In genomic region chr15:92651877-92652575, GRCh38 we compare ENCODE assay signal across 21 cellular contexts. TPM values are rescaled to one million over a fixed set of nuclear protein-coding genes. Genes with fewer than 3 reads are reported as not detected.
DNase-seq lines count a peak whose midpoint lies in the region; TF ChIP-seq lines count a peak whose summit lies in the region.
"Had no signal": no experiment of that assay in that cellular context is flagged by ENCODE, and none has a peak within 500 bp of the region (broad histone marks: within the 10 kb centered on the region; RNA-seq: fewer than 3 reads in every experiment).

No MANE protein-coding gene starts in this region.

- intact Hi-C loops in transverse colon (cut with DNase I; ENCODE audit: low total_unique reads), result no loop called here

- peak overlapping the region; percentile 15 for H3K18ac ChIP-seq in mesendoderm (ENCODE audit: low read length)

- H3K56ac ChIP-seq in mesendoderm (ENCODE audit: low read length), result peak overlapping the region; percentile 74

- H2BK15ac ChIP-seq in mesendoderm (replicated peaks; ENCODE audit: low read depth), result no peak overlapping the region

- no peak overlapping the region for H4K5ac ChIP-seq in mesendoderm (ENCODE audit: low read length)

- peaks cover 24% of the 10 kb centered on the region; the same call in 1 of the 2 replicates for H3K36me3 ChIP-seq in HUES6 (ENCODE audit: control insufficient read depth, insufficient read depth, low read length)
- no peaks in the 10 kb centered on the region for H3K36me3 ChIP-seq in mesendoderm (ENCODE audit: control insufficient read depth, insufficient read depth, low read length)
- H3K36me3 ChIP-seq in transverse colon, result no peaks in the 10 kb centered on the region
- H3K36me3 ChIP-seq: BLaER1 treated with 17β-estradiol and CSF1 and Interleukin-3, amounts not matched to agents 10 nM and 100 nM; brain microvascular endothelial cell had no signal

- peak overlapping the region in 3 of 5 experiments; percentile 32 to 51 (median 45) for H3K4me3 Mint-ChIP-seq in brain
- H3K4me3 Mint-ChIP-seq in nephron progenitor cell, result no peak overlapping the region
- H3K4me3 Mint-ChIP-seq: activated CD8-positive, alpha-beta T cell treated with anti-CD3 and anti-CD28 coated beads, Interleukin-2, amount 10 ng/mL, durations not matched to agents 7 days and 5 days had no signal

- H2BK5ac ChIP-seq in mesendoderm (ENCODE audit: low read length), result peak overlapping the region; percentile 7

- peak overlapping the region; percentile 34 for H2AK5ac ChIP-seq in mesendoderm (ENCODE audit: low read length)

- H3K23ac ChIP-seq in mesendoderm (ENCODE audit: low read length), result no peak overlapping the region

- peak overlapping the region in 3 of 5 experiments; percentile 46 to 54 (median 47) for H3K27ac Mint-ChIP-seq in brain
- H3K27ac Mint-ChIP-seq in nephron progenitor cell, result no peak overlapping the region
- H3K27ac Mint-ChIP-seq: activated CD8-positive, alpha-beta T cell treated with anti-CD3 and anti-CD28 coated beads, Interleukin-2, amount 10 ng/mL, durations not matched to agents 7 days and 5 days had no signal

- no peak overlapping the region for H3K4me2 ChIP-seq in mesendoderm (ENCODE audit: low read length)
- H3K4me2 ChIP-seq: BLaER1 treated with 17β-estradiol and CSF1 and Interleukin-3, amounts not matched to agents 10 nM and 100 nM had no signal

- H3K79me1 ChIP-seq in mesendoderm (ENCODE audit: low read length), result peaks cover 10% of the 10 kb centered on the region

- H3K4me3 ChIP-seq in HUES6 (ENCODE audit: low read depth, low read length) (no peak overlapping the region; the same call in 1 of the 2 replicates), mesendoderm (ENCODE audit: low read length) (no peak overlapping the region), transverse colon (no peak overlapping the region)
- H3K4me3 ChIP-seq: BLaER1 treated with 17β-estradiol and CSF1 and Interleukin-3, amounts not matched to agents 10 nM and 100 nM; lung had no signal

- no peak overlapping the region for H3K27ac ChIP-seq in HUES6 (ENCODE audit: low read depth, low read length)
- peak overlapping the region; percentile 13 for H3K27ac ChIP-seq in mesendoderm (ENCODE audit: low read depth, low read length)
- H3K27ac ChIP-seq in transverse colon, result peak overlapping the region in 3 of 4 donors; percentile 11 to 74 (median 25)
- H3K27ac ChIP-seq: BLaER1 treated with 17β-estradiol and CSF1 and Interleukin-3, amounts not matched to agents 10 nM and 100 nM; brain microvascular endothelial cell had no signal

- no peak for TF ChIP-seq POLR2A in transverse colon (IDR thresholded peaks at IDR 0.05)

- peaks cover 14% of the 10 kb centered on the region for H3K27me3 ChIP-seq in HUES6 (ENCODE audit: control insufficient read depth, insufficient read depth, low read length)
- H3K27me3 ChIP-seq in mesendoderm (ENCODE audit: insufficient read depth, low read length, poor library complexity), result no peaks in the 10 kb centered on the region
- H3K27me3 ChIP-seq in transverse colon, result peaks cover 15% of the 10 kb centered on the region

- DNase-seq in mesendoderm (no peak), transverse colon (no peak), OCI-M1 (lab: John Stamatoyannopoulos, UW) (no peak), nephron progenitor cell (no peak)
- no peak for DNase-seq in activated T-cell treated with anti-CD3 and anti-CD28 coated beads, Interleukin-2, amount 50 U/mL, for 48 hours
- DNase-seq: activated CD8-positive, alpha-beta T cell treated with anti-CD3 and anti-CD28 coated beads, Interleukin-2, amount 10 ng/mL, durations not matched to agents 7 days and 5 days; activated gamma-delta T cell treated with Interleukin-2 at 50 U/mL for 16 hours; activated T-cell treated with anti-CD3 and anti-CD28 coated beads, Interleukin-2, amount 50 U/mL, for 1 hour; brain microvascular endothelial cell; cortex of kidney; EL; NCI-H1105 treated with DMSO at 0.1 percent for 48 hours; NCI-H446 treated with DMSO at 0.1 percent for 48 hours; SHP77; small intestine; stimulated activated CD4-positive, alpha-beta T cell treated with anti-CD3 and anti-CD28 coated beads, Interleukin-2, amount 100 ng/mL, for 24 hours; substantia nigra had no signal

- in situ Hi-C loops in transverse colon (cut with MboI; ENCODE audit: low pct_ligation_motif_present in 1 of 4, low pct_unique_long_range_greater_than_20kb in 1 of 4, low sequenced_read_pairs in 3 of 4), result no loop called here

- no peak for TF ChIP-seq EP300 in transverse colon (IDR thresholded peaks at IDR 0.05; ENCODE audit: low read depth)

- H3K4me1 ChIP-seq in HUES6 (ENCODE audit: control insufficient read depth, insufficient read depth, low read length) (peaks cover 68% of the 10 kb centered on the region), mesendoderm (ENCODE audit: control insufficient read depth, low read depth, low read length) (peaks cover 29% of the 10 kb centered on the region), transverse colon (peaks cover 0 to 39% (median 27%) of the 10 kb centered on the region in 4 donors)

- H3K36me3 Mint-ChIP-seq in brain (peaks cover 10% of the 10 kb centered on the region), nephron progenitor cell (ENCODE audit: low read depth) (peaks cover 17% of the 10 kb centered on the region)

- TF ChIP-seq CTCF in brain (conservative IDR thresholded peaks at IDR 0.05), result no peak
- no peak for TF ChIP-seq CTCF in transverse colon (IDR thresholded peaks at IDR 0.05)
- TF ChIP-seq CTCF in nephron progenitor cell (IDR thresholded peaks at IDR 0.05), result no peak

- H3K9me3 Mint-ChIP-seq in brain (peaks cover 0 to 6% (median 3%) of the 10 kb centered on the region in 5 experiments), nephron progenitor cell (peaks cover 13% of the 10 kb centered on the region)

- no peak overlapping the region for H3K4ac ChIP-seq in mesendoderm (ENCODE audit: low read depth, low read length)

- no peak overlapping the region for H4K8ac ChIP-seq in mesendoderm (ENCODE audit: low read depth, low read length)

- H3K4me1 Mint-ChIP-seq in brain (peaks cover 64% of the 10 kb centered on the region), nephron progenitor cell (peaks cover 28% of the 10 kb centered on the region)

- WGBS in mesendoderm (ENCODE audit: extremely low coverage, insufficient coverage, low lambda C conversion rate), result 100% methylated on average over 1 of the region's 10 CpGs
- WGBS in transverse colon (ENCODE audit: low coverage in 1 of 2), 2 donors, result 85 to 93% methylated on average over 7 to 10 of the region's 10 CpGs

- H3K9me3 ChIP-seq in HUES6 (ENCODE audit: control insufficient read depth, insufficient read depth, low read depth, low read length) (peaks cover 12% of the 10 kb centered on the region), transverse colon (no peaks in the 10 kb centered on the region)

- H3K27me3 Mint-ChIP-seq in brain (peaks cover 34% of the 10 kb centered on the region), nephron progenitor cell (ENCODE audit: low read depth, poor library complexity) (peaks cover 21% of the 10 kb centered on the region)

- H3K9ac ChIP-seq in HUES6 (ENCODE audit: low read length) (peak overlapping the region; percentile 35), mesendoderm (ENCODE audit: low read length) (peak overlapping the region; percentile 84)
- H3K9ac ChIP-seq: BLaER1 treated with 17β-estradiol and CSF1 and Interleukin-3, amounts not matched to agents 10 nM and 100 nM had no signal

- H3K79me2 ChIP-seq in mesendoderm (ENCODE audit: control insufficient read depth, insufficient read depth, low read length), result peaks cover 62% of the 10 kb centered on the region

- no peak overlapping the region for H2BK120ac ChIP-seq in mesendoderm (ENCODE audit: low read depth, low read length)

RNA-seq across cellular contexts. Expression of gene FAM174B, which starts 3.5 kb away (rescaled TPM):
- polyA plus RNA-seq in brain (ENCODE audit: insufficient read depth, low read depth, low replicate concordance), result 17.9 TPM
- polyA plus RNA-seq in mesendoderm (2013, experiment 1 of 2), result 75.6 TPM
- polyA plus RNA-seq in mesendoderm (2013, experiment 2 of 2), result 71.2 TPM
- total RNA-seq in transverse colon, result 10 to 100 TPM; 15.4 to 75.2 (median 18.3) TPM
